Comparison of ENCODE assay signal across 8 cellular contexts in genomic region chr1:224356685-224357625, GRCh38. TPM values are rescaled to one million over a fixed set of nuclear protein-coding genes. Genes with fewer than 3 reads are reported as not detected.
DNase-seq lines count a peak whose midpoint lies in the region; ATAC-seq lines count a peak whose summit lies in the region.

Gene CNIH4, plus strand, starts transcription at chr1:224356879. Its CDS starts 46 bp downstream, at chr1:224356925.

- peak within 1 kb of the TSS in 1 of 2 experiments; percentile 45 for H2BK12ac ChIP-seq in mesenchymal stem cell (ENCODE audit: low read length in 2 of 2)

- H3K36me3 ChIP-seq in endocrine pancreas (ENCODE audit: control insufficient read depth, insufficient read depth, low read length) (no peaks in the 10 kb centered on the region), mesenchymal stem cell (ENCODE audit: control insufficient read depth in 1 of 2, insufficient read depth in 2 of 2, low read depth in 1 of 2, low read length in 2 of 2) (peaks cover 5 to 8% of the 10 kb centered on the region in 2 experiments)

- H3K4ac ChIP-seq in mesenchymal stem cell (ENCODE audit: low read depth in 1 of 2, low read length in 2 of 2) = peak within 1 kb of the TSS; percentile 89 to 91

- peaks cover 6% of the 10 kb centered on the region for H3K4me1 ChIP-seq in endocrine pancreas (ENCODE audit: control insufficient read depth, insufficient read depth, low read length)
- peaks cover 10% of the 10 kb centered on the region for H3K4me1 ChIP-seq in mesenchymal stem cell (ENCODE audit: control insufficient read depth, insufficient read depth, low read depth, low read length)

- H3K27ac ChIP-seq in mesenchymal stem cell (ENCODE audit: low read length, poor library complexity, severe bottlenecking) = peak within 1 kb of the TSS; percentile 13

- peak within 1 kb of the TSS; percentile 64 to 66 for H3K23ac ChIP-seq in mesenchymal stem cell (ENCODE audit: low read length in 2 of 2)

- peak within 1 kb of the TSS; percentile 87 for H2AFZ ChIP-seq in mesenchymal stem cell (ENCODE audit: low read depth, low read length)

- H2BK120ac ChIP-seq in mesenchymal stem cell (ENCODE audit: low read depth, low read length) = peak within 1 kb of the TSS; percentile 92

- H3K4me3 ChIP-seq in endocrine pancreas (ENCODE audit: control insufficient read depth, insufficient read depth, low read length) (peak within 1 kb of the TSS; percentile 83), mesenchymal stem cell (ENCODE audit: insufficient read depth in 1 of 2, low read depth in 1 of 2, low read length in 2 of 2) (peak within 1 kb of the TSS; percentile 94 to 98)

- ATAC-seq in GM21360 (IDR thresholded peaks at IDR 0.05; ENCODE audit: unreplicated experiment) = peak; percentile 98

- H3K27me3 ChIP-seq in endocrine pancreas (ENCODE audit: control insufficient read depth, insufficient read depth, low read length) (no peaks in the 10 kb centered on the region), mesenchymal stem cell (ENCODE audit: control insufficient read depth in 1 of 2, insufficient read depth in 1 of 2, low read length in 2 of 2) (no peaks in the 10 kb centered on the region)

- H4K91ac ChIP-seq in mesenchymal stem cell (ENCODE audit: low read length) = peak within 1 kb of the TSS; percentile 91

- peaks cover 8% of the 10 kb centered on the region for H3K79me1 ChIP-seq in mesenchymal stem cell (replicated peaks; ENCODE audit: low read length, poor library complexity, severe bottlenecking)

- DNase-seq in COLO668 (lab: John Stamatoyannopoulos, UW; ENCODE audit: unreplicated experiment) = peak; percentile 94
- DNase-seq in HT1080 (ENCODE audit: low read depth) = peak; percentile 95
- peak; percentile 96 for DNase-seq in NOMO-1 treated with DMSO at 0.1 percent for 48 hours (lab: John Stamatoyannopoulos, UW; ENCODE audit: unreplicated experiment)
- peak; percentile 58 to 84 (median 79) for DNase-seq in activated CD8-positive, alpha-beta memory T cell treated with anti-CD3 and anti-CD28 coated beads for 48 hours (ENCODE audit: low read depth in 2 of 3, low spot score in 2 of 3)
- DNase-seq in mesenchymal stem cell = peak; percentile 96
- DNase-seq in stimulated activated CD8-positive, alpha-beta memory T cell treated with anti-CD3 and anti-CD28 coated beads, Interleukin-12 subunit alpha, Interleukin-12 subunit beta, amount 100 ng/mL, for 4 hours (ENCODE audit: low read depth) = peak; percentile 76

- peak within 1 kb of the TSS; percentile 91 for H4K8ac ChIP-seq in mesenchymal stem cell (ENCODE audit: low read length)

- H3K9ac ChIP-seq in endocrine pancreas (ENCODE audit: control insufficient read depth, insufficient read depth, low read length) (peak within 1 kb of the TSS; percentile 92), mesenchymal stem cell (ENCODE audit: low read length) (peak within 1 kb of the TSS; percentile 92)

- peak within 1 kb of the TSS; percentile 40 for H2BK5ac ChIP-seq in mesenchymal stem cell (ENCODE audit: low read depth, low read length, poor library complexity, severe bottlenecking)

- H3K4me2 ChIP-seq in mesenchymal stem cell (ENCODE audit: low read length, poor library complexity, severe bottlenecking) = peak within 1 kb of the TSS; percentile 82

- no peaks in the 10 kb centered on the region for H3K9me3 ChIP-seq in endocrine pancreas (ENCODE audit: control insufficient read depth, low read length)
- H3K9me3 ChIP-seq in mesenchymal stem cell (ENCODE audit: control insufficient read depth, low read length) = no peaks in the 10 kb centered on the region

- no peak within 1 kb of the TSS for H2AK5ac ChIP-seq in mesenchymal stem cell (ENCODE audit: low read length, severe bottlenecking)

- H2BK15ac ChIP-seq in mesenchymal stem cell (ENCODE audit: low read depth, poor library complexity, severe bottlenecking) = peak within 1 kb of the TSS; percentile 90

- under 1% methylated on average over 56 of the region's 78 CpGs for WGBS in mesenchymal stem cell

- H3K18ac ChIP-seq in mesenchymal stem cell (ENCODE audit: low read depth in 1 of 2, low read length in 2 of 2) = peak within 1 kb of the TSS; percentile 77 to 93

- H3K14ac ChIP-seq in mesenchymal stem cell (ENCODE audit: low read length in 2 of 2) = peak within 1 kb of the TSS in 1 of 2 experiments; percentile 94

RNA-seq across cellular contexts. Expression of gene CNIH4, which starts in this region (rescaled TPM):
- total RNA-seq in HT1080 (2014; rRNA removed; shearing (Covaris generic)) = 48.3 and 52.3 TPM in 2 replicates
- 52.7 and 59.5 TPM in 2 replicates for polyA plus RNA-seq in HT1080 (2015; cell fraction: cytosol; rRNA removed)
- polyA plus RNA-seq in HT1080 (2015; cell fraction: nucleus; rRNA removed) = 26.0 and 32.6 TPM in 2 replicates
- polyA plus RNA-seq in mesenchymal stem cell (2013, experiment 1 of 2) = 109 TPM
- 118 TPM for polyA plus RNA-seq in mesenchymal stem cell (2013, experiment 2 of 2)

Comparison
In these comparisons a context has a peak if more than half of its experiments do, and no peak if none do; other contexts are left out.
1. Peak in every context shown above with its lines: DNase-seq, ATAC-seq, H3K4me3 ChIP-seq and H3K27ac ChIP-seq.